13 cellular contexts compared by ENCODE assay signal in the genomic region with DNA sequence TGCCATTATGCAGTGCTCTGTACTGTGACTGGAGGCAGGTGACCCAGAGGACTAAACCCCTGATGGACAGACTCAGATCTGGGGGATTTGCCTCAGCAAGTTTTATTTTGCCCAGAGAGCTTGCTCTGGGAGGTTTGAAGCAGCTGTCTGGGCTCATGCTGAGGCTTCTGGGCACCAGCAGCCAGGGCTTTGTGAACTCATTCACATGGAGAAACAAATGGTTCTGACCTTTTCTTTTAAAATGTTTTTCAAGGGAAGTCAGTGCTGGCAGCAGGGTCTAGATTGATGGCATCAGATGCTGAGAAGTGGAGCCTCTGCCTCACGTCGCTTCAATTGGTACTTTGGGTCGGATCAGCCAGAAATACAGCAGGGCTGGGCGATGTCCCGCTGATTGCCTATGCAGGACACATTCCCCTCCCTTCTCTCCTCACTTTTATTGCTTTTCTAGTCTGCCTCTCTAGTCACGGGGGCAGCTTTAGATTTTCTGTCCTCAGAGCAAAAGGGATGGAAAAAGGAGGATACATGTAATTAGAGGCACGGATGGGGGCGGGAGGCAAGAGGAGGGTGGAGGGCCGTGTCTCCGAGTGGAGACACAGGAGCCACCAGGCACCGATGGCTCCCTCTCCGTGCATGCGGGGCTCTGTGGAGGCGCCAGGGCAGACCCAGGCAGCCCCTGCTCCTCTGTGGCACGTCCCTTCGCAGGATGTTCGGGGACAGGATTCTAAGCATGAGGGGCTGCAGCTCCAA.
"Had no signal": no experiment of that assay in that cellular context is flagged by ENCODE, and none has a peak within 500 bp of the region (broad histone marks: within the 10 kb centered on the region; RNA-seq: fewer than 3 reads in every experiment).

No MANE protein-coding gene starts in this region.

- DNase-seq: activated CD4-positive, alpha-beta T cell treated with anti-CD3 and anti-CD28 coated beads, Interleukin-2, amount 50 U/mL, for 1 hour; activated T-cell treated with anti-CD3 and anti-CD28 coated beads, Interleukin-2, amount 50 U/mL, for 1 hour; foreskin keratinocyte; heart left ventricle; left ventricle myocardium superior; midbrain; naive thymus-derived CD4-positive, alpha-beta T cell; occipital lobe; stimulated activated CD4-positive, alpha-beta T cell treated with anti-CD3 and anti-CD28 coated beads, Interleukin-2, amount 100 ng/mL, for 24 hours; stimulated activated naive CD4-positive, alpha-beta T cell; trophoblast cell had no signal

- H3K36me3 ChIP-seq: heart left ventricle, prostate gland, right lobe of liver had no signal

- ATAC-seq: foreskin keratinocyte; heart left ventricle; left ventricle myocardium superior; naive thymus-derived CD4-positive, alpha-beta T cell; right lobe of liver had no signal

- H3K9me3 ChIP-seq: prostate gland, right lobe of liver had no signal

- H3K27ac ChIP-seq: foreskin keratinocyte, heart left ventricle, prostate gland, right lobe of liver had no signal

- H3K4me1 ChIP-seq: foreskin keratinocyte, heart left ventricle, prostate gland, right lobe of liver had no signal

- H3K27me3 ChIP-seq: heart left ventricle, right lobe of liver had no signal

- H3K4me3 ChIP-seq: heart left ventricle, prostate gland, right lobe of liver had no signal
